In the genomic region with DNA sequence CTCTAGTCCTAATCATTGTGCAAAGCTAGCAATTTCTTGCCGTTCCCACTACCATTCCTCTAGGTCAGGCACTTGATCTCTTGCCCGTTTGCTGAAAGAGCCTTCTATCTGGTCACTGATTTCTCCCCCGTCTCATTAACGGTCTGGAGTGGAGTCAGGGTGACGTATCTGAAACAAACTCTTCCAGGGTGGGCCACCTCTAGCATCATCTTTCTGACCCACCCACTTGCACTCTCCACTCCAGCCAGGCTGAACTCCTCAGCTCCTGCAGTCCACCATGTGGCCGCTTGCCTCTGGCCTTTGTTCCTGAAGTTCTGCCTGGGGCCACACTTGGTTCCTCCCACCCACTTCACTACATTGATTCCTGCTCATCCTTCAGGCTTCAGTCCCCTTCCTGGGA, we compare ENCODE assay signal across 20 cellular contexts. TPM values are rescaled to one million over a fixed set of nuclear protein-coding genes. Genes with fewer than 3 reads are reported as not detected.
DNase-seq lines count a peak whose midpoint lies in the region; ATAC-seq and TF ChIP-seq lines count a peak whose summit lies in the region.
"Had no signal": no experiment of that assay in that cellular context is flagged by ENCODE, and none has a peak within 500 bp of the region (broad histone marks: within the 10 kb centered on the region; RNA-seq: fewer than 3 reads in every experiment).

No MANE protein-coding gene starts in this region.

- no peak overlapping the region for H2AFZ ChIP-seq in SU-DHL-6 (ENCODE audit: low read depth, low read length, severe bottlenecking)
- H2AFZ ChIP-seq in H9 (ENCODE audit: low read length) = no peak overlapping the region

- peak overlapping the region; percentile 41 for H3K27ac Mint-ChIP-seq in stimulated activated naive CD8-positive, alpha-beta T cell treated with anti-CD3 and anti-CD28 coated beads, Interleukin-15, Interleukin-2, amounts not matched to agents 100 ng/mL and 50 ng/mL, for 24 hours
- H3K27ac Mint-ChIP-seq in stimulated activated naive CD8-positive, alpha-beta T cell treated with anti-CD3 and anti-CD28 coated beads, Interleukin-15, amount 100 ng/mL, for 72 hours = no peak overlapping the region
- H3K27ac Mint-ChIP-seq in H9 = no peak overlapping the region

- no peak overlapping the region for H3T11ph ChIP-seq in H9 (ENCODE audit: low read length)

- H3K56ac ChIP-seq in H9 (ENCODE audit: insufficient read length, low read depth, low read length) = no peak overlapping the region

- H3K27me3 ChIP-seq in SU-DHL-6 (ENCODE audit: low read length) (no peaks in the 10 kb centered on the region), H9 (ENCODE audit: insufficient read depth, low read length) (no peaks in the 10 kb centered on the region)
- H3K27me3 ChIP-seq in effector memory CD4-positive, alpha-beta T cell (replicated peaks; ENCODE audit: control insufficient read depth, insufficient read depth, low read length, poor library complexity, severe bottlenecking) = no peaks in the 10 kb centered on the region
- H3K27me3 ChIP-seq: brain microvascular endothelial cell, gastrocnemius medialis had no signal

- peaks cover 8% of the 10 kb centered on the region; the same call in 1 of the 2 replicates for H3K36me3 ChIP-seq in SU-DHL-6 (ENCODE audit: low read length)
- peaks cover 5% of the 10 kb centered on the region for H3K36me3 ChIP-seq in effector memory CD4-positive, alpha-beta T cell (ENCODE audit: control insufficient read depth, insufficient read depth, low read length)
- H3K36me3 ChIP-seq: brain microvascular endothelial cell, gastrocnemius medialis, thoracic aorta had no signal

- no peak overlapping the region for H3K4me3 Mint-ChIP-seq in stimulated activated naive CD8-positive, alpha-beta T cell treated with anti-CD3 and anti-CD28 coated beads, Interleukin-15, Interleukin-2, amounts not matched to agents 100 ng/mL and 50 ng/mL, for 24 hours
- peak overlapping the region in 1 of 2 donors; percentile 1 for H3K4me3 Mint-ChIP-seq in stimulated activated naive CD8-positive, alpha-beta T cell treated with anti-CD3 and anti-CD28 coated beads, Interleukin-15, amount 100 ng/mL, for 72 hours
- H3K4me3 Mint-ChIP-seq in H9 = no peak overlapping the region

- H4K8ac ChIP-seq in H9 (replicated peaks; ENCODE audit: insufficient read length, low read depth, low read length) = no peak overlapping the region

- H4K5ac ChIP-seq in H9 (ENCODE audit: insufficient read length, low read depth, low read length) = no peak overlapping the region

- H3K4me2 ChIP-seq in SU-DHL-6 (ENCODE audit: low read depth, low read length, poor library complexity, severe bottlenecking) (peak overlapping the region; percentile 11), H9 (ENCODE audit: insufficient read depth, insufficient read length, low read length) (no peak overlapping the region)

- no peak for ATAC-seq in stimulated activated naive CD8-positive, alpha-beta T cell treated with anti-CD3 and anti-CD28 coated beads, Interleukin-15, amount 100 ng/mL, for 72 hours
- ATAC-seq in GM19324 (IDR thresholded peaks at IDR 0.05; ENCODE audit: low FRiP score, unreplicated experiment) = no peak
- ATAC-seq: gastrocnemius medialis, left colon had no signal

- H4K20me1 ChIP-seq in SU-DHL-6 (ENCODE audit: low read depth, low read length) (peaks cover 41% of the 10 kb centered on the region), H9 (ENCODE audit: control insufficient read depth, insufficient read depth, insufficient read length) (no peaks in the 10 kb centered on the region)

- no CpG with 5 or more reads among the region's 6 CpGs for WGBS in H9 (ENCODE audit: extremely low coverage, insufficient read length, low lambda C conversion rate)

- no peak overlapping the region for H2BK5ac ChIP-seq in H9 (ENCODE audit: insufficient read length, low read length)

- no peak overlapping the region for H4K91ac ChIP-seq in H9 (ENCODE audit: insufficient read length, low read depth, low read length)

- no peak overlapping the region for H2BK15ac ChIP-seq in H9 (ENCODE audit: low read depth, low read length)

- no peak for DNase-seq in stimulated activated naive CD8-positive, alpha-beta T cell treated with anti-CD3 and anti-CD28 coated beads, Interleukin-15, amount 100 ng/mL, for 72 hours
- peak; percentile 71 for DNase-seq in kidney tubule cell (ENCODE audit: low spot score)
- no peak for DNase-seq in H9
- DNase-seq in effector memory CD4-positive, alpha-beta T cell = no peak
- no peak for DNase-seq in COLO668 (lab: John Stamatoyannopoulos, UW; ENCODE audit: unreplicated experiment)
- DNase-seq: activated naive CD4-positive, alpha-beta T cell; brain microvascular endothelial cell; dermis blood vessel endothelial cell; DMS 273 treated with DMSO at 0.1 percent for 48 hours; erythroblast; gastrocnemius medialis; HCEC 1CT; left colon; NCI-H146; NCI-H345; stimulated activated CD4-positive, alpha-beta T cell treated with anti-CD3 and anti-CD28 coated beads, Interleukin-2, amount 100 ng/mL, for 48 hours had no signal

- TF ChIP-seq CTCF in SU-DHL-6 (IDR thresholded peaks at IDR 0.05; ENCODE audit: insufficient read depth, low read length, poor library complexity, severe bottlenecking) (no peak), H9 (conservative IDR thresholded peaks at IDR 0.05) (no peak)

- no peak overlapping the region for H2BK120ac ChIP-seq in H9 (ENCODE audit: low read depth, low read length, poor library complexity, severe bottlenecking)

- no peak overlapping the region for H3K18ac ChIP-seq in H9 (ENCODE audit: insufficient read length, low read depth, low read length)

- H3K14ac ChIP-seq in H9 (ENCODE audit: insufficient read depth, low read length) = no peak overlapping the region; the same call in 1 of the 2 replicates

- H3K4me3 ChIP-seq in SU-DHL-6 (ENCODE audit: insufficient read depth, low read length, poor library complexity, severe bottlenecking) = no peak overlapping the region
- H3K4me3 ChIP-seq in effector memory CD4-positive, alpha-beta T cell (ENCODE audit: insufficient read depth, low read depth, low read length, poor library complexity, severe bottlenecking) = no peak overlapping the region
- H3K4me3 ChIP-seq: gastrocnemius medialis, thoracic aorta had no signal

- peaks cover 39% of the 10 kb centered on the region; the same call in 1 of the 2 replicates for H3F3A ChIP-seq in SU-DHL-6 (ENCODE audit: insufficient read depth)

- no peaks in the 10 kb centered on the region for H3K9me3 ChIP-seq in SU-DHL-6 (ENCODE audit: insufficient read depth, low read length)
- H3K9me3 ChIP-seq in H9 (ENCODE audit: control insufficient read depth, low read depth, low read length) = no peaks in the 10 kb centered on the region
- no peaks in the 10 kb centered on the region for H3K9me3 ChIP-seq in effector memory CD4-positive, alpha-beta T cell (ENCODE audit: control insufficient read depth, low read length)
- H3K9me3 ChIP-seq: gastrocnemius medialis, thoracic aorta had no signal

- no peak overlapping the region for H3K27ac ChIP-seq in SU-DHL-6 (ENCODE audit: low read depth, low read length)
- H3K27ac ChIP-seq in H9 (ENCODE audit: insufficient read length, low read depth, low read length) = no peak overlapping the region
- H3K27ac ChIP-seq in effector memory CD4-positive, alpha-beta T cell (ENCODE audit: insufficient read depth, low read length, poor library complexity, severe bottlenecking) = no peak overlapping the region
- H3K27ac ChIP-seq: brain microvascular endothelial cell, gastrocnemius medialis, thoracic aorta had no signal

- H2BK12ac ChIP-seq in H9 (ENCODE audit: insufficient read length, low read depth, low read length) = no peak overlapping the region

- no peak overlapping the region for H3K23ac ChIP-seq in H9 (ENCODE audit: insufficient read length, low read depth, low read length)

- H3K79me2 ChIP-seq in SU-DHL-6 (ENCODE audit: insufficient read depth, low read length) (peaks cover 100% of the 10 kb centered on the region), H9 (ENCODE audit: insufficient read depth, low read length) (no peaks in the 10 kb centered on the region)

- H3K27me3 Mint-ChIP-seq in stimulated activated naive CD8-positive, alpha-beta T cell treated with anti-CD3 and anti-CD28 coated beads, Interleukin-15, Interleukin-2, amounts not matched to agents 100 ng/mL and 50 ng/mL, for 24 hours = no peaks in the 10 kb centered on the region
- H3K27me3 Mint-ChIP-seq in stimulated activated naive CD8-positive, alpha-beta T cell treated with anti-CD3 and anti-CD28 coated beads, Interleukin-15, amount 100 ng/mL, for 72 hours = no peaks in the 10 kb centered on the region
- H3K27me3 Mint-ChIP-seq in H9 (ENCODE audit: low read depth) = peaks cover 2% of the 10 kb centered on the region; the same call in 1 of the 2 replicates

- no peaks in the 10 kb centered on the region for H3K23me2 ChIP-seq in H9 (ENCODE audit: insufficient read length, low read depth, low read length, poor library complexity, severe bottlenecking)

- no peak overlapping the region for H3K9ac ChIP-seq in SU-DHL-6 (ENCODE audit: low read length)
- no peak overlapping the region for H3K9ac ChIP-seq in H9 (ENCODE audit: extremely low read depth, insufficient read length, low read length)

- H3K4me1 Mint-ChIP-seq in stimulated activated naive CD8-positive, alpha-beta T cell treated with anti-CD3 and anti-CD28 coated beads, Interleukin-15, Interleukin-2, amounts not matched to agents 100 ng/mL and 50 ng/mL, for 24 hours (ENCODE audit: low read depth) = peaks cover 93% of the 10 kb centered on the region
- peaks cover 92% of the 10 kb centered on the region for H3K4me1 Mint-ChIP-seq in stimulated activated naive CD8-positive, alpha-beta T cell treated with anti-CD3 and anti-CD28 coated beads, Interleukin-15, amount 100 ng/mL, for 72 hours
- no peaks in the 10 kb centered on the region for H3K4me1 Mint-ChIP-seq in H9

- H3K36me3 Mint-ChIP-seq in stimulated activated naive CD8-positive, alpha-beta T cell treated with anti-CD3 and anti-CD28 coated beads, Interleukin-15, Interleukin-2, amounts not matched to agents 100 ng/mL and 50 ng/mL, for 24 hours (ENCODE audit: low read depth) = peaks cover 59% of the 10 kb centered on the region
- no peaks in the 10 kb centered on the region for H3K36me3 Mint-ChIP-seq in H9 (ENCODE audit: insufficient read depth in 1 of 3, low read depth in 3 of 3)

- H3K79me1 ChIP-seq in H9 (ENCODE audit: insufficient read depth, low read depth, low read length, poor library complexity, severe bottlenecking) = no peaks in the 10 kb centered on the region

- H3K9me2 ChIP-seq in SU-DHL-6 (replicated peaks; ENCODE audit: insufficient read depth, low read length) = no peaks in the 10 kb centered on the region

- no peak overlapping the region for H2AK5ac ChIP-seq in H9 (ENCODE audit: insufficient read length, low read length)

- no peaks in the 10 kb centered on the region for H3K9me3 Mint-ChIP-seq in stimulated activated naive CD8-positive, alpha-beta T cell treated with anti-CD3 and anti-CD28 coated beads, Interleukin-15, Interleukin-2, amounts not matched to agents 100 ng/mL and 50 ng/mL, for 24 hours
- no peaks in the 10 kb centered on the region for H3K9me3 Mint-ChIP-seq in stimulated activated naive CD8-positive, alpha-beta T cell treated with anti-CD3 and anti-CD28 coated beads, Interleukin-15, amount 100 ng/mL, for 72 hours
- H3K9me3 Mint-ChIP-seq in H9 = no peaks in the 10 kb centered on the region

- no peak overlapping the region for H2BK20ac ChIP-seq in H9 (ENCODE audit: low read depth, low read length, poor library complexity, severe bottlenecking)

- H3K4ac ChIP-seq in H9 (ENCODE audit: low read depth, low read length) = no peak overlapping the region

- no peaks in the 10 kb centered on the region; the same call in 1 of the 2 replicates for H3K4me1 ChIP-seq in H9 (ENCODE audit: insufficient read depth, low read length)
- H3K4me1 ChIP-seq in effector memory CD4-positive, alpha-beta T cell (ENCODE audit: control insufficient read depth, insufficient read depth, low read length, poor library complexity, severe bottlenecking) = peaks cover 40% of the 10 kb centered on the region

RNA-seq across cellular contexts. Expression of a gene that starts 13.3 kb away (rescaled TPM):
- 1.2 and 1.3 TPM in 2 replicates for total RNA-seq in H9 (2021)
